In the genomic region with DNA sequence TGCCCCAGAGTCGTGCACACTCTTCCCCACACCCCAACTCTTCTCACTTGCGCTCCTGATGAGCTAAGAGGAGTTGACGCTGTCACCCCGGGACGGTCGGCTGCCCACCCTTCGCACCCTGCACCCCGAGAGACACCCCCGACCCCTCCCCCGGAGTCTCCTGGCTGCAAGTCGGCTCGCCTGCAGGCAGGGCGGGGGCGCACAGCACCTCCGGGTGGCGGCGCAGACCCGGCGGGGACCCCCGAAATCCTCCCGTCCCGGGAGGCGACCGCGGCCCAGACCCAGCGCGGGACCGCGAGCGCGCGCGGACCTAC, we compare ENCODE assay signal across 8 cellular contexts. TPM values are rescaled to one million over a fixed set of nuclear protein-coding genes. Genes with fewer than 3 reads are reported as not detected.
A peak's percentile ranks its signal among the peaks of the same experiment; 100 is the strongest.
DNase-seq lines count a peak whose midpoint lies in the region; ATAC-seq and TF ChIP-seq lines count a peak whose summit lies in the region.

No MANE protein-coding gene starts in this region.

- peak overlapping the region in 1 of 2 donors; percentile 18 for H3K9ac ChIP-seq in mucosa of rectum (ENCODE audit: low read depth in 1 of 2, low read length in 2 of 2)

- peak overlapping the region; percentile 78 for H3K4me3 ChIP-seq in left ventricle myocardium inferior
- peak overlapping the region; percentile 54 for H3K4me3 ChIP-seq in choroid plexus epithelial cell (ENCODE audit: low read depth, low read length)
- peak overlapping the region; percentile 59 to 64 for H3K4me3 ChIP-seq in mucosa of rectum (ENCODE audit: low read length in 2 of 2)
- peak overlapping the region; percentile 62 to 79 for H3K4me3 ChIP-seq in vagina

- DNase-seq in left ventricle myocardium inferior, result no peak
- DNase-seq in left ventricle myocardium superior, result no peak
- DNase-seq in choroid plexus epithelial cell (ENCODE audit: low read depth), result no peak
- DNase-seq in vagina (ENCODE audit: extremely low spot score in 2 of 2), result no peak
- no peak for DNase-seq in SHP77 (lab: John Stamatoyannopoulos, UW)

- no peaks in the 10 kb centered on the region for H3K36me3 ChIP-seq in left ventricle myocardium inferior
- no peaks in the 10 kb centered on the region for H3K36me3 ChIP-seq in mucosa of rectum (ENCODE audit: control insufficient read depth in 2 of 2, insufficient read depth in 2 of 2, low read length in 2 of 2)
- no peaks in the 10 kb centered on the region for H3K36me3 ChIP-seq in vagina

- H3K9me3 ChIP-seq in left ventricle myocardium inferior (replicated peaks), result no peaks in the 10 kb centered on the region
- no peaks in the 10 kb centered on the region for H3K9me3 ChIP-seq in mucosa of rectum (ENCODE audit: control insufficient read depth in 2 of 2, low read length in 2 of 2)
- H3K9me3 ChIP-seq in vagina, result no peaks in the 10 kb centered on the region

- intact Hi-C loops in left ventricle myocardium inferior (cut with micrococcal nuclease), result no loop called here
- intact Hi-C loops in left ventricle myocardium superior (cut with micrococcal nuclease), result no loop called here
- intact Hi-C loops in vagina (cut with DNase I), result no loop called here

- TF ChIP-seq CTCF in left ventricle myocardium inferior (IDR thresholded peaks at IDR 0.05; ENCODE audit: borderline replicate concordance) (no peak), choroid plexus epithelial cell (conservative IDR thresholded peaks at IDR 0.05; ENCODE audit: low read depth, low read length) (no peak), vagina (IDR thresholded peaks at IDR 0.05) (no peak)

- H3K27me3 ChIP-seq in left ventricle myocardium inferior (ENCODE audit: low read depth) (peaks cover 10% of the 10 kb centered on the region), mucosa of rectum (ENCODE audit: control insufficient read depth in 2 of 2, insufficient read depth in 2 of 2, low read length in 2 of 2) (peaks cover 27 to 35% of the 10 kb centered on the region in 2 donors), vagina (no peaks in the 10 kb centered on the region)

- no peak for ATAC-seq in left ventricle myocardium superior
- no peak for ATAC-seq in GM21717 (IDR thresholded peaks at IDR 0.05; ENCODE audit: unreplicated experiment)
- no peak for ATAC-seq in HG02885 (IDR thresholded peaks at IDR 0.05; ENCODE audit: poor library complexity, unreplicated experiment)

- H3K27ac ChIP-seq in left ventricle myocardium inferior (replicated peaks) (peak overlapping the region; percentile 94), mucosa of rectum (ENCODE audit: low read depth in 2 of 2, low read length in 2 of 2) (peak overlapping the region; percentile 25 to 39), vagina (peak overlapping the region; percentile 85)

- TF ChIP-seq POLR2A in vagina (IDR thresholded peaks at IDR 0.05), result no peak

- H3K4me1 ChIP-seq in left ventricle myocardium inferior, result peaks cover 57% of the 10 kb centered on the region
- H3K4me1 ChIP-seq in mucosa of rectum (ENCODE audit: control insufficient read depth in 2 of 2, insufficient read depth in 2 of 2, low read length in 2 of 2), result peaks cover 3 to 5% of the 10 kb centered on the region in 2 donors
- H3K4me1 ChIP-seq in vagina, result peaks cover 62% of the 10 kb centered on the region

RNA-seq across cellular contexts. Expression of gene RAB3IL1, which starts 0.4 kb away (rescaled TPM):
- 9.5 TPM for total RNA-seq in left ventricle myocardium inferior
- 11.1 TPM for total RNA-seq in left ventricle myocardium superior
- total RNA-seq in vagina, result 32.2 TPM

RNA-seq across cellular contexts. Expression of gene FADS3, which starts 25.7 kb away (rescaled TPM):
- total RNA-seq in left ventricle myocardium inferior (65.5 TPM), left ventricle myocardium superior (69.7 TPM), vagina (41.5 TPM)

RNA-seq across cellular contexts. Expression of gene BEST1, which starts 33.2 kb away (rescaled TPM):
- total RNA-seq in left ventricle myocardium inferior, result 0.58 TPM
- total RNA-seq in left ventricle myocardium superior, result 1.1 TPM
- total RNA-seq in vagina, result 4.4 TPM

RNA-seq across cellular contexts. Expression of gene FTH1, which starts 50.4 kb away (rescaled TPM):
- total RNA-seq in left ventricle myocardium inferior (2,346 TPM), left ventricle myocardium superior (2,305 TPM), vagina (2,421 TPM)

Comparison
In these comparisons a context has a peak if more than half of its experiments do, and no peak if none do; other contexts are left out.
1. H3K27ac ChIP-seq: peak in every context shown above with its lines; median percentile 94 in left ventricle myocardium inferior; 85 in vagina; 32 in mucosa of rectum.